8 cellular contexts compared by ENCODE assay signal in genomic region chr12:54306925-54307731, GRCh38. TPM values are rescaled to one million over a fixed set of nuclear protein-coding genes. Genes with fewer than 3 reads are reported as not detected.
DNase-seq lines count a peak whose midpoint lies in the region; ATAC-seq, FAIRE-seq and TF ChIP-seq lines count a peak whose summit lies in the region.

No MANE protein-coding gene starts in this region.

- no peaks in the 10 kb centered on the region for H4K20me1 ChIP-seq in hepatocyte (ENCODE audit: insufficient read depth, poor library complexity, severe bottlenecking)

- no peak for TF ChIP-seq EP300 in A549 (IDR thresholded peaks at IDR 0.05)

- POLR2A ChIA-PET in A549 (lab: Yijun Ruan, JAX): interaction anchor here (0.6 to 1.0 kb wide), 2 partner anchors 18 to 28 kb away, joined by 3 read pairs; partner anchors contain the start of gene COPZ1

- H3K4me2 ChIP-seq in A549 (peak overlapping the region; percentile 48; the same call in 2 of the 3 replicates), hepatocyte (no peak overlapping the region)

- H3K27ac ChIP-seq in A549 (peak overlapping the region; percentile 37 to 57; a peak in 4 of 6 replicates), hepatocyte (no peak overlapping the region)

- H3K36me3 ChIP-seq in hepatocyte (replicated peaks; ENCODE audit: insufficient read depth, low read depth): no peaks in the 10 kb centered on the region

- no peak overlapping the region for H2AFZ ChIP-seq in hepatocyte

- H3K4me3 ChIP-seq in A549 (no peak overlapping the region), hepatocyte (no peak overlapping the region)

- WGBS in A549 (ENCODE audit: missing lambda C conversion rate): 34% methylated on average over 8 of the region's 8 CpGs
- 81% methylated on average over 8 of the region's 8 CpGs for WGBS in hepatocyte (ENCODE audit: low lambda C conversion rate, missing lambda C conversion rate)

- H3K9me3 ChIP-seq in A549 (no peaks in the 10 kb centered on the region), hepatocyte (ENCODE audit: low read depth) (no peaks in the 10 kb centered on the region)

- TF ChIP-seq CTCF in A549 (IDR thresholded peaks at IDR 0.05) (no peak), hepatocyte (IDR thresholded peaks at IDR 0.05; ENCODE audit: poor library complexity) (no peak)

- CTCF ChIA-PET in A549 (lab: Yijun Ruan, JAX): interaction anchor here (0.6 to 3.8 kb wide), 17 partner anchors 12 to 310 kb away, joined by 3 to 20 read pairs (median 4); partner anchors contain the start of gene COPZ1

- peak; percentile 83 to 87 for ATAC-seq in A549
- no peak for ATAC-seq in HG03565 (IDR thresholded peaks at IDR 0.05; ENCODE audit: unreplicated experiment)
- ATAC-seq in HG02623 (IDR thresholded peaks at IDR 0.05; ENCODE audit: unreplicated experiment): no peak
- ATAC-seq in HG03280 (IDR thresholded peaks at IDR 0.05; ENCODE audit: unreplicated experiment): no peak

- TF ChIP-seq RAD21 in A549 (conservative IDR thresholded peaks at IDR 0.05 in 1 of 2, IDR thresholded peaks at IDR 0.05 in 1 of 2): no peak

- H3K9me2 ChIP-seq in hepatocyte (replicated peaks; ENCODE audit: insufficient read depth): no peaks in the 10 kb centered on the region

- peak; percentile 59 to 91 for DNase-seq in A549 (ENCODE audit: low read depth in 1 of 2, low spot score in 1 of 2)
- DNase-seq in KBM-7: peak; percentile 99
- DNase-seq in UCSD-AML1 (lab: John Stamatoyannopoulos, UW; ENCODE audit: unreplicated experiment): peak; percentile 99
- DNase-seq in hepatocyte (ENCODE audit: low spot score): peak; percentile 79
- DNase-seq in ureter (ENCODE audit: low spot score): peak; percentile 94

- H3K79me2 ChIP-seq in hepatocyte: no peaks in the 10 kb centered on the region

- H3K27me3 ChIP-seq in hepatocyte: no peaks in the 10 kb centered on the region

- no peak for TF ChIP-seq POLR2A in A549 (IDR thresholded peaks at IDR 0.05; ENCODE audit: low read length)

- in situ Hi-C loops in KBM-7 (cut with MboI; ENCODE audit: low pct_unique_long_range_greater_than_20kb, low sequenced_read_pairs): no loop called here

- no peak for FAIRE-seq in A549 (lab: Jason Lieb, UNC)

- H3K4me1 ChIP-seq in A549 (peaks cover 25% of the 10 kb centered on the region), hepatocyte (ENCODE audit: insufficient read depth) (peaks cover 8% of the 10 kb centered on the region)

TF ChIP-seq in A549, 52 proteins besides CTCF, POLR2A, EP300 and RAD21:
- TF ChIP-seq, protein P1, sequence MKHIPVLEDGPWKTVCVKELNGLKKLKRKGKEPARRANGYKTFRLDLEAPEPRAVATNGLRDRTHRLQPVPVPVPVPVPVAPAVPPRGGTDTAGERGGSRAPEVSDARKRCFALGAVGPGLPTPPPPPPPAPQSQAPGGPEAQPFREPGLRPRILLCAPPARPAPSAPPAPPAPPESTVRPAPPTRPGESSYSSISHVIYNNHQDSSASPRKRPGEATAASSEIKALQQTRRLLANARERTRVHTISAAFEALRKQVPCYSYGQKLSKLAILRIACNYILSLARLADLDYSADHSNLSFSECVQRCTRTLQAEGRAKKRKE (CRISPR knock-in tag; IDR thresholded peaks at IDR 0.05; ENCODE audit: low read depth): no peak
- TF ChIP-seq SREBF2 (IDR thresholded peaks at IDR 0.05) (no peak), RCOR1 (IDR thresholded peaks at IDR 0.05; ENCODE audit: low read depth, low read length) (no peak), TP53 (CRISPR knock-in tag; IDR thresholded peaks at IDR 0.05) (no peak), CHD4 (IDR thresholded peaks at IDR 0.05; ENCODE audit: borderline replicate concordance) (no peak), HOXB5 (CRISPR knock-in tag; IDR thresholded peaks at IDR 0.05) (no peak), NPAS2 (CRISPR knock-in tag; IDR thresholded peaks at IDR 0.05; ENCODE audit: borderline replicate concordance) (no peak), FOSB (CRISPR knock-in tag; IDR thresholded peaks at IDR 0.05) (no peak), PHF8 (IDR thresholded peaks at IDR 0.05; ENCODE audit: borderline replicate concordance, low read depth) (no peak), CHD2 (IDR thresholded peaks at IDR 0.05; ENCODE audit: low read length, partially characterized antibody) (no peak), MAZ (IDR thresholded peaks at IDR 0.05; ENCODE audit: borderline replicate concordance, low read depth, low read length) (no peak)

RNA-seq across cellular contexts. Expression of gene NFE2, which starts 6.3 kb away (rescaled TPM):
- polyA plus RNA-seq in A549 (2011; rRNA removed) (0.52 and 0.90 TPM in 2 replicates), A549 (2017; fragmentation: RNase III; extraction: RNeasy Plus Mini Kit Qiagen cat#74134 plus additional on column Dnase treatment) (0.21 to 0.55 TPM (median 0.30 TPM) in 3 replicates), hepatocyte (0.83 TPM in 1 of 2 replicates, not detected in the other)
- polyA plus RNA-seq in A549 (2012; cell fraction: cytosol; rRNA removed): 0.21 and 0.29 TPM in 2 replicates
- polyA plus RNA-seq in A549 (2012; cell fraction: nucleus; rRNA removed): 0.32 and 0.34 TPM in 2 replicates
- polyA minus RNA-seq in A549 (2011; rRNA and poly(A)+ RNA removed): 0.39 and 1.6 TPM in 2 replicates
- total RNA-seq in hepatocyte (0.44 TPM in 1 of 2 replicates, not detected in the other), ureter (0.57 TPM)

RNA-seq across cellular contexts. Expression of gene COPZ1, which starts 17.8 kb away (rescaled TPM):
- polyA plus RNA-seq in A549 (2011; rRNA removed): 590 and 613 TPM in 2 replicates
- polyA plus RNA-seq in A549 (2012; cell fraction: cytosol; rRNA removed): 171 and 206 TPM in 2 replicates
- polyA plus RNA-seq in A549 (2012; cell fraction: nucleus; rRNA removed): 62.3 and 114 TPM in 2 replicates
- polyA plus RNA-seq in A549 (2017; fragmentation: RNase III; extraction: RNeasy Plus Mini Kit Qiagen cat#74134 plus additional on column Dnase treatment): 300 to 339 TPM (median 304 TPM) in 3 replicates
- 178 and 220 TPM in 2 replicates for polyA minus RNA-seq in A549 (2011; rRNA and poly(A)+ RNA removed)
- 164 and 220 TPM in 2 replicates for total RNA-seq in hepatocyte
- 207 and 224 TPM in 2 replicates for polyA plus RNA-seq in hepatocyte
- total RNA-seq in ureter: 116 TPM

RNA-seq across cellular contexts. Expression of gene HNRNPA1, which starts 26.6 kb away (rescaled TPM):
- polyA plus RNA-seq in A549 (2011; rRNA removed): 622 and 880 TPM in 2 replicates
- polyA plus RNA-seq in A549 (2012; cell fraction: cytosol; rRNA removed): 676 and 739 TPM in 2 replicates
- polyA plus RNA-seq in A549 (2012; cell fraction: nucleus; rRNA removed): 280 and 503 TPM in 2 replicates
- 1,469 to 1,640 TPM (median 1,479 TPM) in 3 replicates for polyA plus RNA-seq in A549 (2017; fragmentation: RNase III; extraction: RNeasy Plus Mini Kit Qiagen cat#74134 plus additional on column Dnase treatment)
- 458 and 595 TPM in 2 replicates for polyA minus RNA-seq in A549 (2011; rRNA and poly(A)+ RNA removed)
- total RNA-seq in hepatocyte: 467 and 721 TPM in 2 replicates
- polyA plus RNA-seq in hepatocyte: 482 and 531 TPM in 2 replicates
- total RNA-seq in ureter: 1,348 TPM

RNA-seq across cellular contexts. Expression of gene CBX5, which starts 27.2 kb away (rescaled TPM):
- polyA plus RNA-seq in A549 (2011; rRNA removed) (115 and 129 TPM in 2 replicates), A549 (2017; fragmentation: RNase III; extraction: RNeasy Plus Mini Kit Qiagen cat#74134 plus additional on column Dnase treatment) (38.8 to 39.5 TPM (median 39.5 TPM) in 3 replicates), hepatocyte (21.9 and 23.3 TPM in 2 replicates)
- 16.4 and 19.6 TPM in 2 replicates for polyA plus RNA-seq in A549 (2012; cell fraction: cytosol; rRNA removed)
- 7.9 and 14.3 TPM in 2 replicates for polyA plus RNA-seq in A549 (2012; cell fraction: nucleus; rRNA removed)
- polyA minus RNA-seq in A549 (2011; rRNA and poly(A)+ RNA removed): 125 and 142 TPM in 2 replicates
- total RNA-seq in hepatocyte (58.2 and 60.1 TPM in 2 replicates), ureter (70.2 TPM)

RNA-seq across cellular contexts. Expression of gene GPR84, which starts 57.2 kb away (rescaled TPM):
- polyA plus RNA-seq in A549 (2011; rRNA removed): not detected in 2 replicates
- 0.04 TPM in 1 of 2 replicates, not detected in the other for polyA plus RNA-seq in A549 (2012; cell fraction: cytosol; rRNA removed)
- 0.15 and 0.18 TPM in 2 replicates for polyA plus RNA-seq in A549 (2012; cell fraction: nucleus; rRNA removed)
- 0.04 TPM in 1 of 3 replicates, not detected in the others for polyA plus RNA-seq in A549 (2017; fragmentation: RNase III; extraction: RNeasy Plus Mini Kit Qiagen cat#74134 plus additional on column Dnase treatment)
- not detected in 2 replicates for polyA minus RNA-seq in A549 (2011; rRNA and poly(A)+ RNA removed)
- 0.07 TPM in 1 of 2 replicates, not detected in the other for total RNA-seq in hepatocyte
- polyA plus RNA-seq in hepatocyte: not detected in 2 replicates
- total RNA-seq in ureter: 0.34 TPM

Comparison
In these comparisons a context has a peak if more than half of its experiments do, and no peak if none do; other contexts are left out.
1. ATAC-seq: peak in A549 (2 of 2); none in HG03565 (single experiment), HG02623 (single experiment) and HG03280 (single experiment).
2. Peak in every context shown above with its lines, with median percentiles within 50 percentile points of each other: DNase-seq.